ENCODE assay signal across 9 cellular contexts in the genomic region with DNA sequence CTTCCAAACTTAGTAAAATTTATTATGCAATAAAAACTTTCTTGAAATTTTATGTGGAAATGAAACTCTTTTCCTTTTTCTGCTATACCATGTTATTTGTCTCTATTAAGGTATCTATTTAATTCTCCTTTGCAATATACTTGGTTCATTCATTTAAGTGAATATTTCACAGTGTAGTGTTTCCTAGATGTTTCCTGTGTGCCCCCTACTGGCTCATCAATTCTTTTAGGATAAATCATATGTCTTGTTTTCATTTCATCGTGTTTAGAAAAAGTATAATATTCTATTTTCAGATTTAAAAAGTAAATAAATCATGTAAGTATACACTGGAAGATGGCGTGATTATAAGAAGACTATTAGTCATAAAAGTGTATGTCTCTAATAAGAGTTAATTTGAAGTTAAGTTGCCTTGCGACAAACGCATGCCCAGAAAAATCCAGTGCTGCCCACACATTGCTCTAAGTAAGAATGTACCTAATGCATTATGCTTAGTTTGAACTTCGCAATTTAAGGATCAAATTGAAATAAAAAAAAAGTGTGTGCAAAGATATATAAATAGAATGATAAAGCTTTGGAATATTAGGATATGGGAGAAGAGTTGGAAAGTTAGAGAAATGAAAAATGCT.
DNase-seq lines count a peak whose midpoint lies in the region; ATAC-seq and TF ChIP-seq lines count a peak whose summit lies in the region.
"Had no signal": no experiment of that assay in that cellular context is flagged by ENCODE, and none has a peak within 500 bp of the region (broad histone marks: within the 10 kb centered on the region; RNA-seq: fewer than 3 reads in every experiment).

No MANE protein-coding gene starts in this region.

- TF ChIP-seq CTCF in heart left ventricle (IDR thresholded peaks at IDR 0.05) (peak; percentile 23 to 61 (median 36)), SK-N-SH (IDR thresholded peaks at IDR 0.05) (peak; percentile 71), ascending aorta (IDR thresholded peaks at IDR 0.05) (peak in 1 of 3 experiments; percentile 35)

- no peaks in the 10 kb centered on the region for H3F3A ChIP-seq in SK-N-SH (replicated peaks; ENCODE audit: insufficient read depth)

- no peak for TF ChIP-seq EP300 in SK-N-SH (IDR thresholded peaks at IDR 0.05; ENCODE audit: borderline replicate concordance in 1 of 2, low read depth in 1 of 2, low read length in 1 of 2)

- H4K20me1 ChIP-seq in SK-N-SH (ENCODE audit: insufficient read depth) = no peaks in the 10 kb centered on the region

- H3K4me3 ChIP-seq in heart left ventricle = no peak overlapping the region
- H3K4me3 ChIP-seq in right cardiac atrium (ENCODE audit: low read length) = no peak overlapping the region
- peak overlapping the region in 1 of 2 experiments; percentile 3; a peak in 1 of 4 replicates for H3K4me3 ChIP-seq in SK-N-SH (ENCODE audit: low read depth in 2 of 2, low read length in 1 of 2)
- H3K4me3 ChIP-seq in ascending aorta = no peak overlapping the region

- H3K27ac ChIP-seq in heart left ventricle (no peak overlapping the region), right cardiac atrium (ENCODE audit: low read length) (no peak overlapping the region), SK-N-SH (ENCODE audit: low read depth in 2 of 2, low read length in 1 of 2) (no peak overlapping the region), ascending aorta (no peak overlapping the region)

- intact Hi-C loops in heart left ventricle (cut with DNase I) (loop anchor here in 8 of 10 donors (5.0 to 10.0 kb wide), 7 partner anchors 597 to 789 kb away; no protein-coding TSS in a partner anchor), right cardiac atrium (cut with DNase I) (loop anchor here in 2 of 4 donors (10.0 kb wide), 1 partner anchor 789 kb away; no protein-coding TSS in a partner anchor), ascending aorta (cut with DNase I) (no loop called here)

- H3K27me3 ChIP-seq in heart left ventricle = no peaks in the 10 kb centered on the region
- no peaks in the 10 kb centered on the region for H3K27me3 ChIP-seq in right cardiac atrium (ENCODE audit: control insufficient read depth, insufficient read depth)
- no peaks in the 10 kb centered on the region for H3K27me3 ChIP-seq in SK-N-SH (ENCODE audit: insufficient read depth)
- H3K27me3 ChIP-seq in ascending aorta = no peaks in the 10 kb centered on the region

- H3K9ac ChIP-seq in SK-N-SH = no peak overlapping the region

- no peak for ATAC-seq in heart left ventricle
- no peak for ATAC-seq in right cardiac atrium
- peak; percentile 40 for ATAC-seq in HG03575 (IDR thresholded peaks at IDR 0.05; ENCODE audit: extremely low read depth, insufficient number of reproducible peaks, low FRiP score, unreplicated experiment)
- ATAC-seq in left lobe of liver = peak; percentile 60

- 0 out of 2 replicates have a peak, but pooled peaks cover 3% of the 10 kb centered on the region for H3K9me2 ChIP-seq in SK-N-SH

- CTCF ChIA-PET in SK-N-SH (lab: Yijun Ruan, JAX) = interaction anchor here (1.2 to 2.4 kb wide), 5 partner anchors 8 to 784 kb away, joined by 3 to 13 read pairs (median 7); no protein-coding TSS in a partner anchor

- no peaks in the 10 kb centered on the region for H3K79me2 ChIP-seq in SK-N-SH (ENCODE audit: insufficient read depth)

- DNase-seq in heart left ventricle (no peak), right cardiac atrium (no peak), SK-N-SH (peak; percentile 9), left lobe of liver (ENCODE audit: low spot score) (no peak), ascending aorta (ENCODE audit: low spot score in 2 of 2) (no peak), dedifferentiated amniotic fluid mesenchymal stem cell (ENCODE audit: extremely low spot score) (no peak), T-helper 9 cell (no peak)
- DNase-seq: naive B cell had no signal

- peaks cover 0 to 2% (median 0%) of the 10 kb centered on the region in 12 donors for H3K4me1 ChIP-seq in heart left ventricle
- no peaks in the 10 kb centered on the region for H3K4me1 ChIP-seq in right cardiac atrium (ENCODE audit: control insufficient read depth, insufficient read depth, low read length)
- no peaks in the 10 kb centered on the region; a peak in 1 of 4 replicates for H3K4me1 ChIP-seq in SK-N-SH (ENCODE audit: control insufficient read depth in 1 of 2, insufficient read depth in 2 of 2, low read depth in 1 of 2, low read length in 1 of 2)
- H3K4me1 ChIP-seq in ascending aorta = no peaks in the 10 kb centered on the region

- POLR2A ChIA-PET in SK-N-SH (lab: Yijun Ruan, JAX) = no interaction called here

- TF ChIP-seq POLR2A in heart left ventricle (IDR thresholded peaks at IDR 0.05) = no peak

- H3K9me3 ChIP-seq in heart left ventricle = peaks cover 0 to 7% (median 0%) of the 10 kb centered on the region in 12 donors
- H3K9me3 ChIP-seq in right cardiac atrium (ENCODE audit: control insufficient read depth, low read length) = no peaks in the 10 kb centered on the region
- no peaks in the 10 kb centered on the region for H3K9me3 ChIP-seq in SK-N-SH
- no peaks in the 10 kb centered on the region for H3K9me3 ChIP-seq in ascending aorta

- H3K4me2 ChIP-seq in SK-N-SH = no peak overlapping the region

- TF ChIP-seq RAD21 in SK-N-SH (IDR thresholded peaks at IDR 0.05; ENCODE audit: low read length) = peak; percentile 71

- H3K36me3 ChIP-seq in heart left ventricle = no peaks in the 10 kb centered on the region
- no peaks in the 10 kb centered on the region for H3K36me3 ChIP-seq in SK-N-SH (replicated peaks in 1 of 2; ENCODE audit: control insufficient read depth in 1 of 2, insufficient read depth in 2 of 2, low read length in 1 of 2)
- no peaks in the 10 kb centered on the region for H3K36me3 ChIP-seq in ascending aorta

- H2AFZ ChIP-seq in SK-N-SH (ENCODE audit: low read depth) = no peak overlapping the region

- WGBS in heart left ventricle, 4 donors = 44 to 51% (median 47%) methylated on average over 5 of the region's 5 CpGs
- 37% methylated on average over 5 of the region's 5 CpGs for WGBS in right cardiac atrium
- 17% methylated on average over 5 of the region's 5 CpGs for WGBS in SK-N-SH (ENCODE audit: low lambda C conversion rate)

TF ChIP-seq in SK-N-SH, 30 proteins besides CTCF, POLR2A, EP300 and RAD21:
- peak; percentile 32; the same call in 1 of the 2 replicates for TF ChIP-seq SMC3 (IDR thresholded peaks at IDR 0.05; ENCODE audit: low read depth, low read length)
- no peak for TF ChIP-seq POLR2AphosphoS5 (IDR thresholded peaks at IDR 0.05; ENCODE audit: low read depth, low read length)
- no peak for TF ChIP-seq REST (IDR thresholded peaks at IDR 0.05; ENCODE audit: low read depth, low read length)
- TF ChIP-seq TEAD4 (IDR thresholded peaks at IDR 0.05; ENCODE audit: borderline replicate concordance, insufficient read depth) = no peak
- no peak for TF ChIP-seq MXI1 (IDR thresholded peaks at IDR 0.05; ENCODE audit: low read depth, low read length)

Comparison
In these comparisons a context has a peak if more than half of its experiments do, and no peak if none do; other contexts are left out.
1. ATAC-seq: peak in HG03575 (single experiment) and left lobe of liver (single experiment); none in heart left ventricle (0 of 4) and right cardiac atrium (0 of 2).